Comparison of ENCODE assay signal across 15 cellular contexts in the genomic region with DNA sequence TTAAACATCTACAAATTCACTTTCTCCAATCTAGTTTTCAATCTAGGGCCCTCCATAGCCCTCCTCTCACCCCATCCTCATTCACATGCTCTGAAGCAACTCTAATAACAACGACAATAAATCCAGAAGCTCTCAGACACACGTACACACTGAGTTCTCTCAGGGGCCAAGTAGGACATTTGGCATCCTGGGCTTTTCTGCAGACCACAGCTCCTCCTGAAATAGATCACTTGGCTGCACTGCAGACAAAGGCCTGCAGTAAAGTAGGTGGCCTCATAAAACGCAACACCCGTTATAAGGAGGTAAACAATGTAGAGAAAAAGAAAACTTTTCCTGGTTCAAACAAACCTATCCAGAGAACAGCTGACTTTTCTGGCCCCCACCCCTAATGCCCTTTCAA.
"Had no signal": no experiment of that assay in that cellular context is flagged by ENCODE, and none has a peak within 500 bp of the region (broad histone marks: within the 10 kb centered on the region; RNA-seq: fewer than 3 reads in every experiment).

No MANE protein-coding gene starts in this region.

- ATAC-seq: effector memory CD8-positive, alpha-beta T cell; naive thymus-derived CD4-positive, alpha-beta T cell; pancreas; sciatic nerve; stimulated activated naive CD8-positive, alpha-beta T cell treated with anti-CD3 and anti-CD28 coated beads, Interleukin-15, Interleukin-2, amounts not matched to agents 100 U/mL and 50 U/mL, for 24 hours had no signal

- DNase-seq: effector memory CD8-positive, alpha-beta T cell; gastrocnemius medialis; immature natural killer cell; naive thymus-derived CD4-positive, alpha-beta T cell; nucleus accumbens; pancreas; small intestine; stimulated activated CD4-positive, alpha-beta T cell treated with anti-CD3 and anti-CD28 coated beads, Interleukin-12 subunit alpha, Interleukin-12 subunit beta, amount 100 ng/mL, for 4 hours; stimulated activated CD4-positive, alpha-beta T cell treated with anti-CD3 and anti-CD28 coated beads, Interleukin-2, amount 100 ng/mL, for 48 hours; stimulated activated naive CD8-positive, alpha-beta T cell treated with anti-CD3 and anti-CD28 coated beads, Interleukin-15, Interleukin-2, amounts not matched to agents 100 U/mL and 50 U/mL, for 24 hours; thyroid gland had no signal

- H3K9me3 ChIP-seq: esophagus muscularis mucosa, gastrocnemius medialis, pancreas, suprapubic skin, thyroid gland had no signal

- H3K27me3 ChIP-seq: esophagus muscularis mucosa, gastrocnemius medialis, pancreas, suprapubic skin, thyroid gland had no signal

- H3K4me1 ChIP-seq: pancreas, suprapubic skin, thyroid gland had no signal

- H3K27ac ChIP-seq: epithelial cell of prostate, esophagus muscularis mucosa, gastrocnemius medialis, pancreas, suprapubic skin, thyroid gland had no signal

- H3K36me3 ChIP-seq: esophagus muscularis mucosa, gastrocnemius medialis, pancreas, suprapubic skin, thyroid gland had no signal

- H3K4me3 ChIP-seq: esophagus muscularis mucosa, gastrocnemius medialis, pancreas, suprapubic skin, thyroid gland had no signal
